In the genomic region with DNA sequence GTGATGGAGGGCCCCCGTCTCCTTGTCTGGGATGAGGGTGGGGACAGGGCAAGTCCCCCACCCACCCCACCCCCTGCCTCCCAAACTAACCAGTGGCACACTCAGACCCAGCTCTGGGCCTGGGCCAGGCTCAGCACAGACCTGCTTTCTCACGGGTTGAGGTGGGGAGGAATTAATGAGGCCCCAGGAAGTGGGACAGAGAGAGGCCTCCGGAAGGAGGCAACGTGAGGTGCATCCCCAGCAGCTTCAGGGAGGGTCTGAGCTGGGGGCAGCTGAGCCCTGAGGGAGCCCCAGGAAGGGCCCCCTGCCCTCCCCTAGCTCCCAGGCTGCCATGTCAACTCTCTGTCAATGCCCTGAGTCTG, we compare ENCODE assay signal across 22 cellular contexts. TPM values are rescaled to one million over a fixed set of nuclear protein-coding genes. Genes with fewer than 3 reads are reported as not detected.
"Had no signal": no experiment of that assay in that cellular context is flagged by ENCODE, and none has a peak within 500 bp of the region (broad histone marks: within the 10 kb centered on the region; RNA-seq: fewer than 3 reads in every experiment).

No MANE protein-coding gene starts in this region.

- H3K27me3 ChIP-seq: gastrocnemius medialis, right atrium auricular region, stomach, upper lobe of left lung had no signal

- H3K9me3 ChIP-seq: gastrocnemius medialis, prostate gland, right atrium auricular region, stomach, thoracic aorta, upper lobe of left lung had no signal

- H3K4me1 ChIP-seq: prostate gland had no signal

- H3K4me3 ChIP-seq: gastrocnemius medialis, prostate gland, right atrium auricular region, skin epidermis, stomach, thoracic aorta, upper lobe of left lung had no signal

- H3K27ac ChIP-seq: prostate gland, right atrium auricular region, skin epidermis, stomach, thoracic aorta, upper lobe of left lung, WERI-Rb-1 had no signal

- DNase-seq: activated CD8-positive, alpha-beta memory T cell treated with anti-CD3 and anti-CD28 coated beads for 24 hours; activated naive CD4-positive, alpha-beta T cell; activated naive CD8-positive, alpha-beta T cell treated with anti-CD3 and anti-CD28 coated beads, Interleukin-2, amount 50 U/mL, for 24 hours; cortex of kidney; effector CD4-positive, alpha-beta T cell; gastrocnemius medialis; kidney; left ventricle myocardium superior; naive B cell; stomach; SW 1271; upper lobe of left lung had no signal

- ATAC-seq: activated naive CD8-positive, alpha-beta T cell treated with anti-CD3 and anti-CD28 coated beads, Interleukin-2, amount 50 U/mL, for 24 hours; esophagus mucosa; gastrocnemius medialis had no signal

- H3K36me3 ChIP-seq: gastrocnemius medialis, prostate gland, right atrium auricular region, stomach, thoracic aorta, upper lobe of left lung had no signal

RNA-seq across cellular contexts. Expression of gene SLC38A3, which starts 16.0 kb away (rescaled TPM):
- total RNA-seq: mononuclear cell; T-helper 2 cell treated with Interferon-gamma antibody and Interleukin-4, amounts not matched to agents 100 ng/mL and 5 ng/mL, for 36 hours had no signal

RNA-seq across cellular contexts. Expression of gene GNAT1, which starts 29.6 kb away (rescaled TPM):
- total RNA-seq: gastrocnemius medialis; kidney; left ventricle myocardium superior; mononuclear cell; neural crest cell; osteocyte; prostate gland; right atrium auricular region; stomach; T-helper 2 cell treated with Interferon-gamma antibody and Interleukin-4, amounts not matched to agents 100 ng/mL and 5 ng/mL, for 36 hours had no signal

RNA-seq across cellular contexts. Expression of gene LSMEM2, which starts 57.9 kb away (rescaled TPM):
- total RNA-seq: esophagus mucosa; mononuclear cell; neural crest cell; osteocyte; prostate gland; stomach; T-helper 2 cell treated with Interferon-gamma antibody and Interleukin-4, amounts not matched to agents 100 ng/mL and 5 ng/mL, for 36 hours; thoracic aorta had no signal
